9 cellular contexts compared by ENCODE assay signal in the genomic region with DNA sequence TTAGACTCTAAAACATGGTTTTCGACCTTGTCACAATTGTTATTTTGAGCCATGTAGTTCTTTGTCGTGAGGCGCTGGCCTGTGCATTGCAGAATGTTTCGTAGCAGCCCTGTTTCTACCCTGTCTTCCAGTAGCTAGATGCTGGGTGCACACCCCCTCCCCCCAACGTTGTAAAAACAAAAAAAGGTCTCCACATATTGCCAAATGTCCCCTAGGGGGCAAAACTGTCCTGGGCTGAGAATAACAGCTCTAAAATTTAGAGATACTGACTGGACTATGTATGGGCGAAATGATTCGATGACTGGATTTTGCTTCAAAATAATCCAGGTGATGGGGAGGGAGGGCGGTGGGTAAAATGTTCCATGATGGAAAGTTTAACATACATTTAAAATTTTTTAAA.
DNase-seq lines count a peak whose midpoint lies in the region; FAIRE-seq and TF ChIP-seq lines count a peak whose summit lies in the region.
"Had no signal": no experiment of that assay in that cellular context is flagged by ENCODE, and none has a peak within 500 bp of the region (broad histone marks: within the 10 kb centered on the region; RNA-seq: fewer than 3 reads in every experiment).

No MANE protein-coding gene starts in this region.

- TF ChIP-seq POLR2A in GM12891 (IDR thresholded peaks at IDR 0.05; ENCODE audit: low read depth, low read length) = no peak

- DNase-seq in AG10803 (ENCODE audit: low read depth) = peak; percentile 10
- DNase-seq in GM12891 (ENCODE audit: insufficient read length, low spot score) = no peak
- DNase-seq in SK-MEL-5 (ENCODE audit: low read depth, low spot score) = peak; percentile 28
- DNase-seq in fibroblast of the aortic adventitia (ENCODE audit: low read depth) = no peak
- no peak for DNase-seq in mucosa of gallbladder (ENCODE audit: low spot score)
- DNase-seq in AML-193 (lab: John Stamatoyannopoulos, UW) = no peak
- DNase-seq in putamen (ENCODE audit: low spot score) = no peak
- no peak for DNase-seq in NCI-H2081 treated with DMSO at 0.1 percent for 48 hours (lab: John Stamatoyannopoulos, UW)

- no peak overlapping the region for H3K4me3 ChIP-seq in AG10803 (ENCODE audit: low read length)
- H3K4me3 ChIP-seq in fibroblast of the aortic adventitia (ENCODE audit: low read depth, low read length) = no peak overlapping the region
- H3K4me3 ChIP-seq: lung had no signal

- FAIRE-seq in GM12891 (lab: Jason Lieb, UNC) = peak; percentile 80

- TF ChIP-seq CTCF in AG10803 (conservative IDR thresholded peaks at IDR 0.05; ENCODE audit: low read length) = peak; percentile 33
- peak; percentile 18 for TF ChIP-seq CTCF in fibroblast of the aortic adventitia (IDR thresholded peaks at IDR 0.05; ENCODE audit: insufficient read depth, low read length)

- in situ Hi-C loops in SK-MEL-5 (cut with HindIII; ENCODE audit: low pct_unique_long_range_greater_than_20kb, low sequenced_read_pairs) = no loop called here

TF ChIP-seq in GM12891, 5 proteins besides CTCF, POLR2A, EP300 and RAD21:
- TF ChIP-seq POU2F2 (IDR thresholded peaks at IDR 0.05; ENCODE audit: low read depth, low read length) (no peak), SPI1 (IDR thresholded peaks at IDR 0.05; ENCODE audit: low read depth, low read length) (no peak), PAX5 (IDR thresholded peaks at IDR 0.05; ENCODE audit: insufficient read depth, low read length, severe bottlenecking) (no peak), POLR2AphosphoS5 (IDR thresholded peaks at IDR 0.05; ENCODE audit: low read depth, low read length) (no peak), TAF1 (IDR thresholded peaks at IDR 0.05; ENCODE audit: low read depth, low read length) (no peak)
TF ChIP-seq in GM12891: peak in this region for 0.

Comparison
In these comparisons a context has a peak if more than half of its experiments do, and no peak if none do; other contexts are left out.
1. DNase-seq: peak in AG10803 (single experiment) and SK-MEL-5 (single experiment); none in GM12891 (single experiment), fibroblast of the aortic adventitia (single experiment), mucosa of gallbladder (single experiment), AML-193 (0 of 2), putamen (single experiment) and NCI-H2081 treated with DMSO at 0.1 percent for 48 hours (single experiment).